9 cellular contexts compared by ENCODE assay signal in the genomic region with DNA sequence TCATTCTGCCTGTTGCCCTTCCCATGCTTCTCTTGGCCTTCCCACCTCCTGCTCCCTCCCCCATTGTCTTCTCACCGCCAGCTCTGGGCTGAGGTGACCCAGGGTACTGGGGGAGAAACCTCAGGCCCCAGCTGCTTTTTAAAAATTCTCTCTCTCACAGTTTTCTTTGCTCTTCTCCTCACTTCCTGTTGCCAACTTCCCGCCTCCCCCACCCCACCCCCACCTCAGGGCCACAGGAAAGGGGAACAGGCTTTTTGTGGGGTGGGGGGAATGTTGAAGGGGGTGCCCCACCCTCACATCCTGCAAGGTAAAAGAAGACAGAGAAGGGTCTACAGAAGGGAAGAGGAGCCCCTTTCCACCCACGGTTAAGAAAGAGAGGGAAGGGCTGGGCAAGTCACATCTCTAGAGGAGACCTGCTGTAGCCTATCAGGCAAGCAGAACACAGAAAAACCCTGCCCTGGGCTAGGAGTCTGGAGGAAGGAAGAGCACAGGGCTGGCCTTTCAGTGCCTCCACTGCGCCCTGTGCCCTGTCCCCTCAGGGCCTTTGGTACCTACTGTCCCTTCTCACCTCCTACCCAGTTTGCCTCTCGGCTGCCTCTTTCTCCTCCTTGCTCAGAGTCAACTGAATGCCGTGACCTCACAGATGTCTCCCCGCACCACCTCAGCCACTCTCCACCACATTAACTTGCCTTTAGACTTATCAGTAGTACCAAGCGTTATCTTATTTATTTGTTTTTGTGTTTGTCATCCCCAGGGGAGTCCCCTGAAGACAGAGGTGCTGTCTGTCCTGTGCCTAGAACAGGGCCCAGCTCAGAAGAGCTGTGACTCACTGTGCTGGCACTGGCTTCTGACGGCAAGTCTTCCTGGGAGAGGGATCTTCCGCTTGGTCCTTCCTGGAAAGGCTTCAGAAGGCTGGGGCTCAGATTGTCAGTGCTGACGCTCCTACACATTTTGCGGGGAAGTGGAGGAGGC. TPM values are rescaled to one million over a fixed set of nuclear protein-coding genes. Genes with fewer than 3 reads are reported as not detected.
DNase-seq lines count a peak whose midpoint lies in the region; ATAC-seq and TF ChIP-seq lines count a peak whose summit lies in the region.
"Had no signal": no experiment of that assay in that cellular context is flagged by ENCODE, and none has a peak within 500 bp of the region (broad histone marks: within the 10 kb centered on the region; RNA-seq: fewer than 3 reads in every experiment).

No MANE protein-coding gene starts in this region.

- CTCF ChIA-PET in activated CD4-positive, alpha-beta memory T cell treated with anti-CD3 and anti-CD28 coated beads for 36 hours (lab: Charles Lee), result interaction anchor here (0.7 to 2.2 kb wide), 11 partner anchors 8 to 248 kb away, joined by 3 to 28 read pairs (median 6); a partner anchor contains a TSS

- H3K27me3 ChIP-seq in HL-60 (ENCODE audit: insufficient read depth, poor library complexity, severe bottlenecking) (no peaks in the 10 kb centered on the region), stomach (peaks cover 0 to 80% (median 41%) of the 10 kb centered on the region in 3 donors)

- in situ Hi-C loops in GM18951 (cut with MboI; ENCODE audit: low sequenced_read_pairs, unreplicated experiment), result no loop called here

- TF ChIP-seq CTCF in HL-60 (IDR thresholded peaks at IDR 0.05; ENCODE audit: insufficient read depth, low read length), result no peak
- TF ChIP-seq CTCF in stomach (IDR thresholded peaks at IDR 0.05), result no peak
- no peak for TF ChIP-seq CTCF in foreskin fibroblast (IDR thresholded peaks at IDR 0.05; ENCODE audit: low read depth, low read length)

- H3K36me3 Mint-ChIP-seq in activated CD4-positive, alpha-beta memory T cell treated with anti-CD3 and anti-CD28 coated beads for 36 hours, result peaks cover 49% of the 10 kb centered on the region

- peaks cover 17 to 34% (median 23%) of the 10 kb centered on the region in 4 donors for H3K4me1 ChIP-seq in stomach

- intact Hi-C loops in activated CD4-positive, alpha-beta memory T cell treated with anti-CD3 and anti-CD28 coated beads for 36 hours (cut with micrococcal nuclease), result loop anchor here (2.0 to 10.0 kb wide), 5 partner anchors 15 to 793 kb away; a partner anchor contains a TSS
- intact Hi-C loops in Right ventricle myocardium superior (cut with DNase I) (loop anchor here (10.0 kb wide), 1 partner anchor 147 kb away; no protein-coding TSS in a partner anchor), stomach (cut with DNase I; ENCODE audit: low total_unique reads) (no loop called here)

- peak overlapping the region; percentile 87 for H3K4me3 Mint-ChIP-seq in activated CD4-positive, alpha-beta memory T cell treated with anti-CD3 and anti-CD28 coated beads for 36 hours

- H3K9me3 ChIP-seq in stomach, result no peaks in the 10 kb centered on the region

- H3K27ac ChIP-seq in HL-60 (replicated peaks) (peak overlapping the region; percentile 90), stomach (peak overlapping the region; percentile 1 to 80 (median 71))

- WGBS in stomach, 5 donors, result 50 to 53% (median 51%) methylated on average over 12 of the region's 12 CpGs

- peaks cover 60% of the 10 kb centered on the region for H3K4me1 Mint-ChIP-seq in activated CD4-positive, alpha-beta memory T cell treated with anti-CD3 and anti-CD28 coated beads for 36 hours (ENCODE audit: low read depth)

- POLR2A ChIA-PET in activated CD4-positive, alpha-beta memory T cell treated with anti-CD3 and anti-CD28 coated beads for 36 hours (lab: Charles Lee), result interaction anchor here (0.7 to 2.6 kb wide), 7 partner anchors 8 to 48 kb away, joined by 3 to 14 read pairs (median 4); a partner anchor contains a TSS

- H3K27ac Mint-ChIP-seq in activated CD4-positive, alpha-beta memory T cell treated with anti-CD3 and anti-CD28 coated beads for 36 hours, result peak overlapping the region; percentile 99

- ATAC-seq in Right ventricle myocardium superior (ENCODE audit: poor library complexity), result peak; percentile 40

- peak; percentile 52 for TF ChIP-seq POLR2A in GM18951 (IDR thresholded peaks at IDR 0.05; ENCODE audit: extremely low read depth, insufficient read depth, insufficient read length)
- no peak for TF ChIP-seq POLR2A in stomach (IDR thresholded peaks at IDR 0.05)

- H3K36me3 ChIP-seq in stomach, result peaks cover 0 to 17% (median 0%) of the 10 kb centered on the region in 4 donors

- H3K4me3 ChIP-seq in HL-60 (replicated peaks; ENCODE audit: insufficient read depth, low read length), result peak overlapping the region; percentile 62
- H3K4me3 ChIP-seq in stomach, result peak overlapping the region; percentile 18 to 60 (median 45)
- H3K4me3 ChIP-seq in foreskin fibroblast (ENCODE audit: low read depth in 1 of 2, low read length in 2 of 2), result no peak overlapping the region

- no peak for TF ChIP-seq EP300 in stomach (IDR thresholded peaks at IDR 0.05)

- DNase-seq in HL-60 (ENCODE audit: low read depth in 1 of 2, low spot score in 1 of 2) (peak; percentile 80), Right ventricle myocardium superior (no peak), stomach (no peak), foreskin fibroblast (no peak), AG20443 (ENCODE audit: low spot score) (no peak), NCI-H1436 (lab: John Stamatoyannopoulos, UW) (no peak)
- DNase-seq in activated CD4-positive, alpha-beta memory T cell treated with anti-CD3 and anti-CD28 coated beads for 36 hours, result peak; percentile 73

- no peaks in the 10 kb centered on the region for H3K27me3 Mint-ChIP-seq in activated CD4-positive, alpha-beta memory T cell treated with anti-CD3 and anti-CD28 coated beads for 36 hours

- H3K9me3 Mint-ChIP-seq in activated CD4-positive, alpha-beta memory T cell treated with anti-CD3 and anti-CD28 coated beads for 36 hours, result no peaks in the 10 kb centered on the region

RNA-seq across cellular contexts. Expression of a gene that starts 1.7 kb away (rescaled TPM):
- 10 to 100 TPM; 78.9 to 88.4 TPM for total RNA-seq in activated CD4-positive, alpha-beta memory T cell treated with anti-CD3 and anti-CD28 coated beads for 36 hours
- total RNA-seq in Right ventricle myocardium superior, result 4.1 TPM
- 10 to 100 TPM in 1 of 5 donors, 1 to 10 TPM in 3, not detected in 1; 2.3 to 28.1 (median 5.8) TPM for total RNA-seq in stomach
- 10 to 100 TPM in 1 of 3 donors, 1 to 10 TPM in 2; 5.8 to 11.1 (median 7.5) TPM for polyA plus RNA-seq in stomach

RNA-seq across cellular contexts. Expression of a gene that starts 9.9 kb away (rescaled TPM):
- 100 to 1,000 TPM; 354 to 364 TPM for total RNA-seq in activated CD4-positive, alpha-beta memory T cell treated with anti-CD3 and anti-CD28 coated beads for 36 hours
- 63.5 TPM for total RNA-seq in Right ventricle myocardium superior
- total RNA-seq in stomach, result 1,000 to 10,000 TPM in 1 of 5 donors, 100 to 1,000 TPM in 1, 10 to 100 TPM in 3; 37.3 to 1,821 (median 71.6) TPM
- polyA plus RNA-seq in stomach, result 10 to 100 TPM; 35.1 to 91.2 (median 51.8) TPM

RNA-seq across cellular contexts. Expression of a gene that starts 18.4 kb away (rescaled TPM):
- under 1 TPM in 1 of 2 experiments, not detected in 1; 0.07 TPM for total RNA-seq in activated CD4-positive, alpha-beta memory T cell treated with anti-CD3 and anti-CD28 coated beads for 36 hours
- total RNA-seq in Right ventricle myocardium superior, result 0.56 TPM
- total RNA-seq in stomach, result 1 to 10 TPM in 1 of 5 donors, under 1 TPM in 4; 0.14 to 4.0 (median 0.58) TPM
- polyA plus RNA-seq in stomach, result 1 to 10 TPM in 2 of 3 donors, under 1 TPM in 1; 0.53 to 2.7 (median 1.7) TPM

RNA-seq across cellular contexts. Expression of a gene that starts 22.9 kb away (rescaled TPM):
- total RNA-seq in activated CD4-positive, alpha-beta memory T cell treated with anti-CD3 and anti-CD28 coated beads for 36 hours, result under 1 TPM; 0.34 to 0.69 TPM
- total RNA-seq in Right ventricle myocardium superior, result not detected
- not detected for total RNA-seq in stomach
- not detected for polyA plus RNA-seq in stomach
- total RNA-seq: T-helper 1 cell treated with Interleukin-12 subunit alpha and Interleukin-12 subunit beta and Interleukin-4 antibody, amounts not matched to agents 30 ng/mL and 1 ng/mL, for 36 hours had no signal

RNA-seq across cellular contexts. Expression of a gene that starts 42.3 kb away (rescaled TPM):
- 10 to 100 TPM; 24.1 to 25.2 TPM for total RNA-seq in activated CD4-positive, alpha-beta memory T cell treated with anti-CD3 and anti-CD28 coated beads for 36 hours
- total RNA-seq in Right ventricle myocardium superior, result 16.4 TPM
- 100 to 1,000 TPM in 1 of 5 donors, 10 to 100 TPM in 3, 1 to 10 TPM in 1; 7.5 to 159 (median 36.2) TPM for total RNA-seq in stomach
- polyA plus RNA-seq in stomach, result 10 to 100 TPM; 49.7 to 83.4 (median 68.7) TPM

Comparison
In these comparisons a context has a peak if more than half of its experiments do, and no peak if none do; other contexts are left out.
1. DNase-seq: peak in HL-60 (2 of 2) and activated CD4-positive, alpha-beta memory T cell treated with anti-CD3 and anti-CD28 coated beads for 36 hours (single experiment); none in Right ventricle myocardium superior (single experiment), stomach (single experiment), foreskin fibroblast (0 of 2), AG20443 (single experiment) and NCI-H1436 (single experiment).
2. H3K4me3 ChIP-seq: peak in HL-60 (single experiment) and stomach (4 of 4); none in foreskin fibroblast (0 of 2).